Comparison of ENCODE assay signal across 26 cellular contexts in genomic region chr12:83168756-83169155, GRCh38.
"Had no signal": no experiment of that assay in that cellular context is flagged by ENCODE, and none has a peak within 500 bp of the region (broad histone marks: within the 10 kb centered on the region; RNA-seq: fewer than 3 reads in every experiment).

No MANE protein-coding gene starts in this region.

- H3K9me3 ChIP-seq: esophagus squamous epithelium, mucosa of descending colon, prostate gland, sigmoid colon, thoracic aorta, tibial nerve, upper lobe of left lung had no signal

- H3K4me3 ChIP-seq: esophagus squamous epithelium, lung, mucosa of descending colon, prostate gland, sigmoid colon, skin epidermis, thoracic aorta, tibial nerve, upper lobe of left lung had no signal

- ATAC-seq: left lobe of liver; mucosa of descending colon; natural killer cell treated with Interleukin-12 subunit alpha and Interleukin-12 subunit beta and Interleukin-15 and Interleukin-18, amount 100 ng/mL, for 72 hours; right cardiac atrium; stimulated activated naive B cell treated with anti-CD40 and anti-IgM and Interleukin-4, amounts not matched to agents 10 μg/mL and 1 μg/mL and 100 μg/mL, for 72 hours had no signal

- FAIRE-seq: colon, endothelial cell of umbilical vein, urothelium cell line had no signal

- H3K36me3 ChIP-seq: esophagus squamous epithelium, prostate gland, sigmoid colon, thoracic aorta, tibial nerve, upper lobe of left lung had no signal

- H3K27me3 ChIP-seq: esophagus squamous epithelium, sigmoid colon, tibial nerve, upper lobe of left lung had no signal

- DNase-seq: central memory CD4-positive, alpha-beta T cell; effector CD8-positive, alpha-beta T cell; erythroblast; esophagus squamous epithelium; foreskin melanocyte; hypothalamus; kidney glomerular epithelial cell; mucosa of descending colon; naive B cell; nucleus accumbens; right cardiac atrium; sigmoid colon; stimulated activated CD4-positive, alpha-beta T cell treated with anti-CD3 and anti-CD28 coated beads, Interleukin-15, amount 100 ng/mL, for 24 hours; stimulated activated CD4-positive, alpha-beta T cell treated with anti-CD3 and anti-CD28 coated beads, Interleukin-2, amount 100 ng/mL, for 48 hours; stimulated activated naive B cell treated with anti-CD40 and anti-IgM and Interleukin-4, amounts not matched to agents 10 μg/mL and 1 μg/mL and 100 μg/mL, for 72 hours; upper lobe of left lung had no signal

- H3K27ac ChIP-seq: esophagus squamous epithelium, prostate gland, sigmoid colon, skin epidermis, thoracic aorta, tibial nerve, upper lobe of left lung had no signal

- H3K4me1 ChIP-seq: esophagus squamous epithelium, prostate gland, tibial nerve, upper lobe of left lung had no signal
